1 cellular context compared by ENCODE assay signal in genomic region chr19:35213678-35214632, GRCh38.
TF ChIP-seq lines count a peak whose summit lies in the region.

No MANE protein-coding gene starts in this region.

TF ChIP-seq in GM12878, 131 proteins besides CTCF, POLR2A, EP300 and RAD21 (continued from another document):
- peak; percentile 83 for TF ChIP-seq ZNF687 (IDR thresholded peaks at IDR 0.05)
- TF ChIP-seq BACH1 (IDR thresholded peaks at IDR 0.05; ENCODE audit: borderline replicate concordance) = peak; percentile 17; the same call in 1 of the 2 replicates
- TF ChIP-seq IRF4 (IDR thresholded peaks at IDR 0.05; ENCODE audit: low read depth, low read length) = 0 out of 2 replicates have a peak, but pooled peaks have one; percentile 36
- TF ChIP-seq BCL11A (IDR thresholded peaks at IDR 0.05; ENCODE audit: low read depth, low read length) = peak; percentile 42; the same call in 1 of the 2 replicates
- TF ChIP-seq SMARCA5 (IDR thresholded peaks at IDR 0.05) = peak; percentile 79
- peak; percentile 82 for TF ChIP-seq MAX (IDR thresholded peaks at IDR 0.05; ENCODE audit: low read depth, low read length)
